In genomic region chr13:80244574-80244973, GRCh38 we compare ENCODE assay signal across 28 cellular contexts.
"Had no signal": no experiment of that assay in that cellular context is flagged by ENCODE, and none has a peak within 500 bp of the region (broad histone marks: within the 10 kb centered on the region; RNA-seq: fewer than 3 reads in every experiment).

No MANE protein-coding gene starts in this region.

- H3K4me1 Mint-ChIP-seq: stimulated activated effector memory CD8-positive, alpha-beta T cell treated with anti-CD3 and anti-CD28 coated beads, Interleukin-12 subunit alpha, Interleukin-12 subunit beta, amount 100 ng/mL, for 72 hours; stimulated activated memory B cell treated with anti-CD40 and anti-IgM and Interleukin-4, amounts not matched to agents 10 μg/mL and 1 μg/mL and 100 μg/mL, for 72 hours; stimulated activated naive B cell treated with anti-CD40 and anti-IgM and Interleukin-4, amounts not matched to agents 10 μg/mL and 1 μg/mL and 100 μg/mL, for 72 hours; stimulated activated naive CD8-positive, alpha-beta T cell treated with anti-CD3 and anti-CD28 coated beads, Interleukin-15, amount 100 ng/mL, for 72 hours had no signal

- H3K36me3 ChIP-seq: stomach, suprapubic skin, thoracic aorta, thyroid gland, tibial artery, tibial nerve, transverse colon, upper lobe of left lung, upper lobe of right lung, uterus, vagina had no signal

- H3K27ac ChIP-seq: stomach, suprapubic skin, testis, thoracic aorta, thyroid gland, tibial artery, tibial nerve, transverse colon, upper lobe of left lung, upper lobe of right lung, uterus, vagina had no signal

- H3K27me3 ChIP-seq: stomach, suprapubic skin, testis, thyroid gland, tibial artery, tibial nerve, transverse colon, upper lobe of left lung, upper lobe of right lung, uterus, vagina had no signal

- ATAC-seq: stimulated activated effector memory CD8-positive, alpha-beta T cell treated with anti-CD3 and anti-CD28 coated beads, Interleukin-12 subunit alpha, Interleukin-12 subunit beta, amount 100 ng/mL, for 72 hours; stimulated activated memory B cell treated with anti-CD40 and anti-IgM and Interleukin-4, amounts not matched to agents 10 μg/mL and 1 μg/mL and 100 μg/mL, for 72 hours; stimulated activated naive B cell treated with anti-CD40 and anti-IgM and Interleukin-4, amounts not matched to agents 10 μg/mL and 1 μg/mL and 100 μg/mL, for 72 hours; stimulated activated naive CD8-positive, alpha-beta T cell treated with anti-CD3 and anti-CD28 coated beads, Interleukin-15, amount 100 ng/mL, for 72 hours; stimulated activated naive CD8-positive, alpha-beta T cell treated with anti-CD3 and anti-CD28 coated beads, Interleukin-15, Interleukin-2, amounts not matched to agents 100 U/mL and 50 U/mL, for 24 hours; upper lobe of right lung had no signal

- H3K9me3 Mint-ChIP-seq: stimulated activated memory B cell treated with anti-CD40 and anti-IgM and Interleukin-4, amounts not matched to agents 10 μg/mL and 1 μg/mL and 100 μg/mL, for 72 hours; stimulated activated naive B cell treated with anti-CD40 and anti-IgM and Interleukin-4, amounts not matched to agents 10 μg/mL and 1 μg/mL and 100 μg/mL, for 72 hours; stimulated activated naive CD8-positive, alpha-beta T cell treated with anti-CD3 and anti-CD28 coated beads, Interleukin-15, amount 100 ng/mL, for 72 hours; stimulated activated naive CD8-positive, alpha-beta T cell treated with anti-CD3 and anti-CD28 coated beads, Interleukin-15, Interleukin-2, amounts not matched to agents 100 ng/mL and 50 ng/mL, for 24 hours had no signal

- DNase-seq: stimulated activated CD4-positive, alpha-beta T cell treated with anti-CD3 and anti-CD28 coated beads, Interleukin-2, amount 100 ng/mL, for 48 hours; stimulated activated CD4-positive, alpha-beta T cell treated with anti-CD3 and anti-CD28 coated beads, Interleukin-4, amount 100 ng/mL, for 1 hour; stimulated activated CD4-positive, alpha-beta T cell treated with anti-CD3 and anti-CD28 coated beads, Interleukin-4, amount 100 ng/mL, for 24 hours; stimulated activated CD4-positive, alpha-beta T cell treated with anti-CD3 and anti-CD28 coated beads, Interleukin-4, amount 100 ng/mL, for 4 hours; stimulated activated CD8-positive, alpha-beta memory T cell treated with anti-CD3 and anti-CD28 coated beads, Interleukin-4, amount 100 ng/mL, for 48 hours; stimulated activated naive B cell treated with anti-CD40 and anti-IgM and Interleukin-4, amounts not matched to agents 10 μg/mL and 1 μg/mL and 100 μg/mL, for 72 hours; stimulated activated naive CD4-positive, alpha-beta T cell; stimulated activated naive CD4-positive, alpha-beta T cell treated with Interleukin-2 at 50 U/mL for 16 hours; stimulated activated naive CD8-positive, alpha-beta T cell treated with anti-CD3 and anti-CD28 coated beads, Interleukin-15, amount 100 ng/mL, for 72 hours; stimulated activated naive CD8-positive, alpha-beta T cell treated with anti-CD3 and anti-CD28 coated beads, Interleukin-15, Interleukin-2, amounts not matched to agents 100 U/mL and 50 U/mL, for 24 hours; stomach; substantia nigra; testis; thyroid gland; tibial artery; transverse colon; trophoblast cell; upper lobe of left lung; upper lobe of right lung; uterus had no signal

- H3K9me3 ChIP-seq: stomach, suprapubic skin, testis, thoracic aorta, thyroid gland, tibial artery, tibial nerve, transverse colon, upper lobe of left lung, upper lobe of right lung, uterus, vagina had no signal

- H3K4me1 ChIP-seq: stomach, suprapubic skin, testis, tibial artery, tibial nerve, upper lobe of left lung, upper lobe of right lung, uterus, vagina had no signal

- H3K27me3 Mint-ChIP-seq: stimulated activated memory B cell treated with anti-CD40 and anti-IgM and Interleukin-4, amounts not matched to agents 10 μg/mL and 1 μg/mL and 100 μg/mL, for 72 hours; stimulated activated naive B cell treated with anti-CD40 and anti-IgM and Interleukin-4, amounts not matched to agents 10 μg/mL and 1 μg/mL and 100 μg/mL, for 72 hours; stimulated activated naive CD8-positive, alpha-beta T cell treated with anti-CD3 and anti-CD28 coated beads, Interleukin-15, amount 100 ng/mL, for 72 hours; stimulated activated naive CD8-positive, alpha-beta T cell treated with anti-CD3 and anti-CD28 coated beads, Interleukin-15, Interleukin-2, amounts not matched to agents 100 ng/mL and 50 ng/mL, for 24 hours; type B pancreatic cell had no signal

- H3K36me3 Mint-ChIP-seq: stimulated activated effector memory CD8-positive, alpha-beta T cell treated with anti-CD3 and anti-CD28 coated beads, Interleukin-12 subunit alpha, Interleukin-12 subunit beta, amount 100 ng/mL, for 72 hours; stimulated activated memory B cell treated with anti-CD40 and anti-IgM and Interleukin-4, amounts not matched to agents 10 μg/mL and 1 μg/mL and 100 μg/mL, for 72 hours; stimulated activated naive B cell treated with anti-CD40 and anti-IgM and Interleukin-4, amounts not matched to agents 10 μg/mL and 1 μg/mL and 100 μg/mL, for 72 hours; type B pancreatic cell had no signal

- H3K4me3 Mint-ChIP-seq: stimulated activated effector memory CD8-positive, alpha-beta T cell treated with anti-CD3 and anti-CD28 coated beads, Interleukin-12 subunit alpha, Interleukin-12 subunit beta, amount 100 ng/mL, for 72 hours; stimulated activated memory B cell treated with anti-CD40 and anti-IgM and Interleukin-4, amounts not matched to agents 10 μg/mL and 1 μg/mL and 100 μg/mL, for 72 hours; stimulated activated naive B cell treated with anti-CD40 and anti-IgM and Interleukin-4, amounts not matched to agents 10 μg/mL and 1 μg/mL and 100 μg/mL, for 72 hours; stimulated activated naive CD8-positive, alpha-beta T cell treated with anti-CD3 and anti-CD28 coated beads, Interleukin-15, amount 100 ng/mL, for 72 hours; stimulated activated naive CD8-positive, alpha-beta T cell treated with anti-CD3 and anti-CD28 coated beads, Interleukin-15, Interleukin-2, amounts not matched to agents 100 ng/mL and 50 ng/mL, for 24 hours; type B pancreatic cell had no signal

- H3K4me3 ChIP-seq: stomach, suprapubic skin, testis, thoracic aorta, thyroid gland, tibial artery, tibial nerve, transverse colon, upper lobe of left lung, upper lobe of right lung, uterus, vagina had no signal

- H3K27ac Mint-ChIP-seq: stimulated activated effector memory CD8-positive, alpha-beta T cell treated with anti-CD3 and anti-CD28 coated beads, Interleukin-12 subunit alpha, Interleukin-12 subunit beta, amount 100 ng/mL, for 72 hours; stimulated activated memory B cell treated with anti-CD40 and anti-IgM and Interleukin-4, amounts not matched to agents 10 μg/mL and 1 μg/mL and 100 μg/mL, for 72 hours; stimulated activated naive B cell treated with anti-CD40 and anti-IgM and Interleukin-4, amounts not matched to agents 10 μg/mL and 1 μg/mL and 100 μg/mL, for 72 hours; stimulated activated naive CD8-positive, alpha-beta T cell treated with anti-CD3 and anti-CD28 coated beads, Interleukin-15, amount 100 ng/mL, for 72 hours; stimulated activated naive CD8-positive, alpha-beta T cell treated with anti-CD3 and anti-CD28 coated beads, Interleukin-15, Interleukin-2, amounts not matched to agents 100 ng/mL and 50 ng/mL, for 24 hours; type B pancreatic cell had no signal
